In the genomic region with DNA sequence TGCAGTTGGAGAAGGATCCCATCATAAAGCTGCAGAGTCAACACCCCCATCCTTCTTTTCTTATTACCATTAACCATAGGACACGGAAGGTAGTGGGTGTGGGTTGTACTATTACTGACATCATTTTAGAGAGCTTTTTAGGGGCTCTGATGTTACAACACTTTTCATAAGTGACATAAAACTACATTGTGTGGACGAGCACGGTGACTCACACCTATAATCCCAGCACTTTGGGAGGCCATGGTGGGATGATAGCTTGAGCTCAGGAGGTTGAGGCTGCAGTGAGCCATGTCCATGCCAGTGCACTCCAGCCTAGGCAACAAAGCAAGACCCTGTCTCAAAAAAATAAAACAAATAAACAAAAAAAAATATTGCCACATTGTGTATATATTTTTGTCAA, we compare ENCODE assay signal across 24 cellular contexts.
"Had no signal": no experiment of that assay in that cellular context is flagged by ENCODE, and none has a peak within 500 bp of the region (broad histone marks: within the 10 kb centered on the region; RNA-seq: fewer than 3 reads in every experiment).

No MANE protein-coding gene starts in this region.

- H3K4me3 ChIP-seq: adrenal gland, SK-N-MC had no signal

- H3K27ac ChIP-seq: adrenal gland, SK-N-MC had no signal

- H3K36me3 ChIP-seq: adrenal gland had no signal

- ATAC-seq: activated CD4-positive, CD25-positive, alpha-beta regulatory T cell treated with anti-CD3 and anti-CD28 coated beads, Interleukin-2, amount 50 U/mL, for 24 hours; activated CD8-positive, alpha-beta T cell treated with anti-CD3 and anti-CD28 coated beads for 36 hours; activated T-cell treated with anti-CD3 and anti-CD28 coated beads, Interleukin-2, amount 50 U/mL, for 72 hours; Panc1; Right ventricle myocardium inferior had no signal

- H3K27me3 ChIP-seq: adrenal gland had no signal

- DNase-seq: activated CD4-positive, alpha-beta T cell treated with anti-CD3 and anti-CD28 coated beads for 4 hours; activated CD8-positive, alpha-beta memory T cell treated with anti-CD3 and anti-CD28 coated beads, Interleukin-2, amount 50 U/mL, for 4 hours; activated CD8-positive, alpha-beta T cell treated with anti-CD3 and anti-CD28 coated beads for 36 hours; activated gamma-delta T cell treated with Interleukin-2 at 50 U/mL for 16 hours; activated naive CD4-positive, alpha-beta T cell treated with anti-CD3 and anti-CD28 coated beads, Interleukin-2, amount 10 ng/mL, durations not matched to agents 7 days and 5 days; activated naive CD8-positive, alpha-beta T cell treated with anti-CD3 and anti-CD28 coated beads for 36 hours; activated T-cell treated with anti-CD3 and anti-CD28 coated beads, Interleukin-2, amount 50 U/mL, for 72 hours; adrenal gland; aorta; Kasumi-1; NCI-H1105 treated with DMSO at 0.1 percent for 48 hours; NCI-H1436 treated with DMSO at 0.1 percent for 48 hours; NCI-H187; NCI-H2081; NCI-H510A treated with DMSO at 0.1 percent for 48 hours; NCI-H69; NK-92 treated with Interleukin-12 subunit alpha and Interleukin-12 subunit beta, amount 100 ng/mL, for 24 hours; OCI-M1; RPMI8226; T-helper 1 cell had no signal
